Comparison of ENCODE assay signal across 8 cellular contexts in the genomic region with DNA sequence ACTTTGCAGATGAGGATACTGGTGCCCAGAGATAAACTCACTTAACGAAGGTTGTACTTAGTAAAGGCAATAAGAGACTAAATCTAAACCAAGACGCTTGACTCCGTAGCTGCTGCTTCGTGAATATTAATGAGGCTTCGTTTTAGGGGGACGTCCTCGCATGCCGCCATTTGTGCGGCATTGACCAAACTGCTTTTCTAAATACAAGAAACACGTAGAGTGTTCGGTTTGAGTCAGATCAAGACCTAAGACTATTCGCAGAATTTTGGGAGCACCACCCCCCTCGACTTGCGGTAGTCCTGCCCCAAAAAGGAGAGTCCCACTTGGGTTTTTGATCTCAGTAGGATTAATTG. TPM values are rescaled to one million over a fixed set of nuclear protein-coding genes. Genes with fewer than 3 reads are reported as not detected.
DNase-seq lines count a peak whose midpoint lies in the region; ATAC-seq, FAIRE-seq and TF ChIP-seq lines count a peak whose summit lies in the region.

No MANE protein-coding gene starts in this region.

- H2AK5ac ChIP-seq in mesendoderm (ENCODE audit: low read length): no peak overlapping the region

- no CpG with 5 or more reads among the region's 14 CpGs for WGBS in mesendoderm (ENCODE audit: extremely low coverage, insufficient coverage, low lambda C conversion rate)
- WGBS in tibial nerve, 2 donors: 1 to 3% methylated on average over 14 of the region's 14 CpGs

- peaks cover 30% of the 10 kb centered on the region for H3K4me1 ChIP-seq in adipocyte (ENCODE audit: control insufficient read depth, insufficient read depth, low read length)
- peaks cover 2% of the 10 kb centered on the region for H3K4me1 ChIP-seq in mesendoderm (ENCODE audit: control insufficient read depth, low read depth, low read length)
- peaks cover 0 to 46% (median 20%) of the 10 kb centered on the region in 4 donors for H3K4me1 ChIP-seq in tibial nerve

- no peak overlapping the region for H2BK15ac ChIP-seq in mesendoderm (replicated peaks; ENCODE audit: low read depth)

- ATAC-seq in GM18909 (IDR thresholded peaks at IDR 0.05; ENCODE audit: poor library complexity, unreplicated experiment): no peak

- peak overlapping the region; percentile 97 for H3K9ac ChIP-seq in adipocyte (ENCODE audit: low read length)
- H3K9ac ChIP-seq in mesendoderm (ENCODE audit: low read length): peak overlapping the region; percentile 98

- H3K4me3 ChIP-seq in adipocyte (ENCODE audit: low read length): peak overlapping the region; percentile 92
- peak overlapping the region; percentile 54 for H3K4me3 ChIP-seq in mesendoderm (ENCODE audit: low read length)
- peak overlapping the region; percentile 64 to 99 (median 93) for H3K4me3 ChIP-seq in tibial nerve

- no peak for FAIRE-seq in GM12892 (lab: Jason Lieb, UNC)

- peak overlapping the region; percentile 58 for H3K4me2 ChIP-seq in mesendoderm (ENCODE audit: low read length)

- no peak for TF ChIP-seq POLR2A in tibial nerve (IDR thresholded peaks at IDR 0.05)
- no peak for TF ChIP-seq POLR2A in GM12892 (IDR thresholded peaks at IDR 0.05; ENCODE audit: low read depth, low read length)

- no peak for TF ChIP-seq EP300 in tibial nerve (IDR thresholded peaks at IDR 0.05)

- H3K4ac ChIP-seq in mesendoderm (ENCODE audit: low read depth, low read length): peak overlapping the region; percentile 7

- H3K9me3 ChIP-seq in adipocyte (ENCODE audit: control insufficient read depth, low read length): no peaks in the 10 kb centered on the region
- H3K9me3 ChIP-seq in tibial nerve: no peaks in the 10 kb centered on the region

- TF ChIP-seq CTCF in tibial nerve (IDR thresholded peaks at IDR 0.05): no peak

- H2BK5ac ChIP-seq in mesendoderm (ENCODE audit: low read length): no peak overlapping the region

- H3K79me2 ChIP-seq in mesendoderm (ENCODE audit: control insufficient read depth, insufficient read depth, low read length): peaks cover 58% of the 10 kb centered on the region

- H3K23ac ChIP-seq in mesendoderm (ENCODE audit: low read length): no peak overlapping the region

- H4K8ac ChIP-seq in mesendoderm (ENCODE audit: low read depth, low read length): no peak overlapping the region

- no peak overlapping the region for H3K18ac ChIP-seq in mesendoderm (ENCODE audit: low read length)

- no peak overlapping the region for H3K27ac ChIP-seq in mesendoderm (ENCODE audit: low read depth, low read length)
- peak overlapping the region; percentile 87 to 97 (median 94) for H3K27ac ChIP-seq in tibial nerve

- H3K56ac ChIP-seq in mesendoderm (ENCODE audit: low read length): peak overlapping the region; percentile 95

- H3K79me1 ChIP-seq in mesendoderm (ENCODE audit: low read length): no peaks in the 10 kb centered on the region

- H3K27me3 ChIP-seq in adipocyte (replicated peaks; ENCODE audit: control insufficient read depth, insufficient read depth, low read length): no peaks in the 10 kb centered on the region
- H3K27me3 ChIP-seq in mesendoderm (ENCODE audit: insufficient read depth, low read length, poor library complexity): no peaks in the 10 kb centered on the region
- no peaks in the 10 kb centered on the region for H3K27me3 ChIP-seq in tibial nerve

- no peak overlapping the region for H2BK120ac ChIP-seq in mesendoderm (ENCODE audit: low read depth, low read length)

- peaks cover 36% of the 10 kb centered on the region for H3K36me3 ChIP-seq in adipocyte (ENCODE audit: control insufficient read depth, insufficient read depth, low read length, severe bottlenecking)
- H3K36me3 ChIP-seq in mesendoderm (ENCODE audit: control insufficient read depth, insufficient read depth, low read length): peaks cover 13% of the 10 kb centered on the region
- H3K36me3 ChIP-seq in tibial nerve: peaks cover 0 to 30% (median 4%) of the 10 kb centered on the region in 3 donors

- no peak overlapping the region for H4K5ac ChIP-seq in mesendoderm (ENCODE audit: low read length)

- DNase-seq in stimulated activated naive CD4-positive, alpha-beta T cell treated with Interleukin-2 at 50 U/mL for 16 hours (lab: John Stamatoyannopoulos, UW): peak; percentile 47
- no peak for DNase-seq in stimulated activated naive CD4-positive, alpha-beta T cell (lab: John Stamatoyannopoulos, UW)
- no peak for DNase-seq in adipocyte (ENCODE audit: low read depth)
- no peak for DNase-seq in mesendoderm
- no peak for DNase-seq in tibial nerve (ENCODE audit: low spot score in 2 of 2)
- DNase-seq in GM12892 (ENCODE audit: insufficient read length): no peak
- DNase-seq in GDM1 (lab: John Stamatoyannopoulos, UW): no peak

RNA-seq across cellular contexts. Expression of gene NPM1, which starts 1.1 kb away (rescaled TPM):
- 4,670 TPM for polyA plus RNA-seq in mesendoderm (2013, experiment 1 of 2)
- polyA plus RNA-seq in mesendoderm (2013, experiment 2 of 2): 4,303 TPM
- total RNA-seq in tibial nerve: 100 to 1,000 TPM; 422 to 496 (median 444) TPM
- 6,323 TPM for polyA plus RNA-seq in GM12892 (2012; ENCODE audit: missing spikeins)

RNA-seq across cellular contexts. Expression of gene FGF18, which starts 30.7 kb away (rescaled TPM):
- polyA plus RNA-seq in mesendoderm (2013, experiment 1 of 2): 2.2 TPM
- 2.8 TPM for polyA plus RNA-seq in mesendoderm (2013, experiment 2 of 2)
- 1 to 10 TPM; 2.4 to 6.9 (median 6.4) TPM for total RNA-seq in tibial nerve
- 0.13 TPM for polyA plus RNA-seq in GM12892 (2012; ENCODE audit: missing spikeins)
